Comparison of ENCODE assay signal across 12 cellular contexts in genomic region chr6:16602035-16602434, GRCh38.
DNase-seq lines count a peak whose midpoint lies in the region; ATAC-seq, FAIRE-seq and TF ChIP-seq lines count a peak whose summit lies in the region.
"Had no signal": no experiment of that assay in that cellular context is flagged by ENCODE, and none has a peak within 500 bp of the region (broad histone marks: within the 10 kb centered on the region; RNA-seq: fewer than 3 reads in every experiment).

No MANE protein-coding gene starts in this region.

- DNase-seq in GM12892 (ENCODE audit: insufficient read length) (peak; percentile 46), GM19240 (ENCODE audit: insufficient read length, low spot score) (peak; percentile 45), pons (ENCODE audit: low spot score) (no peak), SHP77 (lab: John Stamatoyannopoulos, UW) (no peak), left colon (no peak), cerebellum (ENCODE audit: low spot score) (no peak)
- DNase-seq in activated T-helper 9 cell treated with anti-CD3 and anti-CD28 coated beads, Interleukin-2, amount 50 U/mL, for 16 hours (ENCODE audit: low read depth), result peak; percentile 8
- DNase-seq: head of caudate nucleus; naive thymus-derived CD8-positive, alpha-beta T cell; NCI-H2081 had no signal

- TF ChIP-seq POLR2A in GM12892 (IDR thresholded peaks at IDR 0.05; ENCODE audit: low read depth, low read length), result no peak

- ATAC-seq in HG02973 (IDR thresholded peaks at IDR 0.05; ENCODE audit: unreplicated experiment) (peak; percentile 98), left colon (no peak)
- ATAC-seq: naive thymus-derived CD8-positive, alpha-beta T cell had no signal

- FAIRE-seq in GM12892 (lab: Jason Lieb, UNC), result no peak
- FAIRE-seq: D721Med had no signal

- intact Hi-C loops in left colon (cut with DNase I, micrococcal nuclease), result no loop called here

Comparison
In these comparisons a context has a peak if more than half of its experiments do, and no peak if none do; other contexts are left out.
1. DNase-seq: peak in GM12892 (single experiment), GM19240 (single experiment) and activated T-helper 9 cell treated with anti-CD3 and anti-CD28 coated beads, Interleukin-2, amount 50 U/mL, for 16 hours (single experiment); none in pons (single experiment), SHP77 (0 of 2), left colon (0 of 2) and cerebellum (single experiment).